ENCODE assay signal across 1 cellular context in the genomic region with DNA sequence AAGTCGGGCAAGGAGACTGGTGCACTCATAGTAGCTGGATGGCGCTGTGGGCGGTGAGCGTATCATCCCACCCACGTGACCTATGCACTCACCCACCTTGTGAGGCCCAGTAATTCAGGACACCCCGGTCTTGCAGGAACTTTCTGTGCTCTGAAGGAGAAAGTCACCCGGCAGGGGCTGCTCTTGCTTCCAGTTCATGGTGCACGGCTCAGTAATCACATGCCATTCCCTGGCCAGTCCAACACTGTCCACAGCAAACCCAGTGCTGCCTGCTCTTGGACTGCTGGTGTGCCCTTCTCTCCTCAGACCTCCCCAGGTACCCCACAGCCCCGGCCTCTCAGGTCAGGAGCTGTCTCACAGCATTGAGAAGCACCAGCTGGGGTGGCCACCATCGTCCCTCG.
TF ChIP-seq lines count a peak whose summit lies in the region.

No MANE protein-coding gene starts in this region.

TF ChIP-seq in HepG2, 621 proteins besides CTCF, POLR2A, EP300 and RAD21 (continued from another document and continues in another):
- TF ChIP-seq ATF6 (CRISPR knock-in tag; conservative IDR thresholded peaks at IDR 0.05) (no peak), LCORL (IDR thresholded peaks at IDR 0.05) (no peak), LCORL (CRISPR knock-in tag; IDR thresholded peaks at IDR 0.05) (0 out of 2 replicates have a peak, but pooled peaks have one; percentile 31), PCBP2 (optimal IDR thresholded peaks at IDR 0.05; ENCODE audit: low read depth, low read length, poor library complexity, severe bottlenecking) (no peak), AGO1 (IDR thresholded peaks at IDR 0.05; ENCODE audit: low read depth, low read length, poor library complexity, severe bottlenecking) (no peak), CEBPB (IDR thresholded peaks at IDR 0.05; ENCODE audit: borderline replicate concordance, low read depth, low read length) (no peak), RBFOX2 (IDR thresholded peaks at IDR 0.05; ENCODE audit: low read depth, low read length) (no peak), MXD1 (CRISPR knock-in tag; IDR thresholded peaks at IDR 0.05) (no peak), ZNF317 (CRISPR knock-in tag; IDR thresholded peaks at IDR 0.05) (no peak), RAD51 (IDR thresholded peaks at IDR 0.05; ENCODE audit: borderline replicate concordance) (peak; percentile 41; the same call in 1 of the 2 replicates), ESRRA (CRISPR knock-in tag; IDR thresholded peaks at IDR 0.05; ENCODE audit: low read depth) (no peak), SP140L (CRISPR knock-in tag; IDR thresholded peaks at IDR 0.05; ENCODE audit: borderline replicate concordance) (no peak), ZNF232 (CRISPR knock-in tag; IDR thresholded peaks at IDR 0.05; ENCODE audit: borderline replicate concordance) (no peak), ZBTB34 (CRISPR knock-in tag; IDR thresholded peaks at IDR 0.05) (no peak), ZFX (CRISPR knock-in tag; IDR thresholded peaks at IDR 0.05; ENCODE audit: low read depth) (0 out of 2 replicates have a peak, but pooled peaks have one; percentile 35), RBM22 (optimal IDR thresholded peaks at IDR 0.05; ENCODE audit: low read length) (no peak), RORA (CRISPR knock-in tag; IDR thresholded peaks at IDR 0.05) (no peak), RCOR2 (CRISPR knock-in tag; IDR thresholded peaks at IDR 0.05) (no peak), JUN (CRISPR knock-in tag; IDR thresholded peaks at IDR 0.05) (no peak), XRCC5 (optimal IDR thresholded peaks at IDR 0.05; ENCODE audit: low read length) (peak; percentile 13), MAF1 (CRISPR knock-in tag; IDR thresholded peaks at IDR 0.05; ENCODE audit: borderline replicate concordance) (no peak), ZNF501 (CRISPR knock-in tag; IDR thresholded peaks at IDR 0.05) (peak; percentile 43; the same call in 1 of the 2 replicates), TOE1 (CRISPR knock-in tag; IDR thresholded peaks at IDR 0.05) (no peak), ZNF839 (CRISPR knock-in tag; IDR thresholded peaks at IDR 0.05; ENCODE audit: borderline replicate concordance) (no peak), ZNF850 (CRISPR knock-in tag; conservative IDR thresholded peaks at IDR 0.05) (no peak), ZNF274 (CRISPR knock-in tag; IDR thresholded peaks at IDR 0.05) (0 out of 2 replicates have a peak, but pooled peaks have one; percentile 16), ZNF367 (CRISPR knock-in tag; IDR thresholded peaks at IDR 0.05; ENCODE audit: borderline replicate concordance) (no peak), BRCA1 (CRISPR knock-in tag; IDR thresholded peaks at IDR 0.05) (no peak), TCF7L2 (IDR thresholded peaks at IDR 0.05; ENCODE audit: low read depth, low read length) (no peak), NFKB2 (CRISPR knock-in tag; IDR thresholded peaks at IDR 0.05; ENCODE audit: borderline replicate concordance) (no peak), CAMTA2 (CRISPR knock-in tag; IDR thresholded peaks at IDR 0.05; ENCODE audit: borderline replicate concordance) (no peak), ZNF180 (CRISPR knock-in tag; IDR thresholded peaks at IDR 0.05; ENCODE audit: borderline replicate concordance, low read depth) (no peak), ZNF496 (CRISPR knock-in tag; IDR thresholded peaks at IDR 0.05; ENCODE audit: insufficient replicate concordance) (no peak), ZNF484 (CRISPR knock-in tag; IDR thresholded peaks at IDR 0.05; ENCODE audit: borderline replicate concordance, low read depth) (no peak), ZNF644 (CRISPR knock-in tag; IDR thresholded peaks at IDR 0.05; ENCODE audit: low read depth) (no peak), TEAD3 (CRISPR knock-in tag; optimal IDR thresholded peaks at IDR 0.05; ENCODE audit: borderline replicate concordance) (peak; percentile 53), POGK (CRISPR knock-in tag; conservative IDR thresholded peaks at IDR 0.05) (no peak), MIER2 (CRISPR knock-in tag; IDR thresholded peaks at IDR 0.05) (no peak), ZNF121 (CRISPR knock-in tag; IDR thresholded peaks at IDR 0.05) (0 out of 2 replicates have a peak, but pooled peaks have one; percentile 12), ZNF160 (CRISPR knock-in tag; IDR thresholded peaks at IDR 0.05) (no peak), ZNF619 (CRISPR knock-in tag; IDR thresholded peaks at IDR 0.05) (0 out of 2 replicates have a peak, but pooled peaks have one; percentile 41)
- TF ChIP-seq, protein P1, sequence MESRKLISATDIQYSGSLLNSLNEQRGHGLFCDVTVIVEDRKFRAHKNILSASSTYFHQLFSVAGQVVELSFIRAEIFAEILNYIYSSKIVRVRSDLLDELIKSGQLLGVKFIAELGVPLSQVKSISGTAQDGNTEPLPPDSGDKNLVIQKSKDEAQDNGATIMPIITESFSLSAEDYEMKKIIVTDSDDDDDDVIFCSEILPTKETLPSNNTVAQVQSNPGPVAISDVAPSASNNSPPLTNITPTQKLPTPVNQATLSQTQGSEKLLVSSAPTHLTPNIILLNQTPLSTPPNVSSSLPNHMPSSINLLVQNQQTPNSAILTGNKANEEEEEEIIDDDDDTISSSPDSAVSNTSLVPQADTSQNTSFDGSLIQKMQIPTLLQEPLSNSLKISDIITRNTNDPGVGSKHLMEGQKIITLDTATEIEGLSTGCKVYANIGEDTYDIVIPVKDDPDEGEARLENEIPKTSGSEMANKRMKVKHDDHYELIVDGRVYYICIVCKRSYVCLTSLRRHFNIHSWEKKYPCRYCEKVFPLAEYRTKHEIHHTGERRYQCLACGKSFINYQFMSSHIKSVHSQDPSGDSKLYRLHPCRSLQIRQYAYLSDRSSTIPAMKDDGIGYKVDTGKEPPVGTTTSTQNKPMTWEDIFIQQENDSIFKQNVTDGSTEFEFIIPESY (CRISPR knock-in tag; IDR thresholded peaks at IDR 0.05): peak; percentile 22; the same call in 1 of the 2 replicates
- TF ChIP-seq, protein P2, sequence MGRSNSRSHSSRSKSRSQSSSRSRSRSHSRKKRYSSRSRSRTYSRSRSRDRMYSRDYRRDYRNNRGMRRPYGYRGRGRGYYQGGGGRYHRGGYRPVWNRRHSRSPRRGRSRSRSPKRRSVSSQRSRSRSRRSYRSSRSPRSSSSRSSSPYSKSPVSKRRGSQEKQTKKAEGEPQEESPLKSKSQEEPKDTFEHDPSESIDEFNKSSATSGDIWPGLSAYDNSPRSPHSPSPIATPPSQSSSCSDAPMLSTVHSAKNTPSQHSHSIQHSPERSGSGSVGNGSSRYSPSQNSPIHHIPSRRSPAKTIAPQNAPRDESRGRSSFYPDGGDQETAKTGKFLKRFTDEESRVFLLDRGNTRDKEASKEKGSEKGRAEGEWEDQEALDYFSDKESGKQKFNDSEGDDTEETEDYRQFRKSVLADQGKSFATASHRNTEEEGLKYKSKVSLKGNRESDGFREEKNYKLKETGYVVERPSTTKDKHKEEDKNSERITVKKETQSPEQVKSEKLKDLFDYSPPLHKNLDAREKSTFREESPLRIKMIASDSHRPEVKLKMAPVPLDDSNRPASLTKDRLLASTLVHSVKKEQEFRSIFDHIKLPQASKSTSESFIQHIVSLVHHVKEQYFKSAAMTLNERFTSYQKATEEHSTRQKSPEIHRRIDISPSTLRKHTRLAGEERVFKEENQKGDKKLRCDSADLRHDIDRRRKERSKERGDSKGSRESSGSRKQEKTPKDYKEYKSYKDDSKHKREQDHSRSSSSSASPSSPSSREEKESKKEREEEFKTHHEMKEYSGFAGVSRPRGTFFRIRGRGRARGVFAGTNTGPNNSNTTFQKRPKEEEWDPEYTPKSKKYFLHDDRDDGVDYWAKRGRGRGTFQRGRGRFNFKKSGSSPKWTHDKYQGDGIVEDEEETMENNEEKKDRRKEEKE (IDR thresholded peaks at IDR 0.05): no peak
- TF ChIP-seq, protein P3, sequence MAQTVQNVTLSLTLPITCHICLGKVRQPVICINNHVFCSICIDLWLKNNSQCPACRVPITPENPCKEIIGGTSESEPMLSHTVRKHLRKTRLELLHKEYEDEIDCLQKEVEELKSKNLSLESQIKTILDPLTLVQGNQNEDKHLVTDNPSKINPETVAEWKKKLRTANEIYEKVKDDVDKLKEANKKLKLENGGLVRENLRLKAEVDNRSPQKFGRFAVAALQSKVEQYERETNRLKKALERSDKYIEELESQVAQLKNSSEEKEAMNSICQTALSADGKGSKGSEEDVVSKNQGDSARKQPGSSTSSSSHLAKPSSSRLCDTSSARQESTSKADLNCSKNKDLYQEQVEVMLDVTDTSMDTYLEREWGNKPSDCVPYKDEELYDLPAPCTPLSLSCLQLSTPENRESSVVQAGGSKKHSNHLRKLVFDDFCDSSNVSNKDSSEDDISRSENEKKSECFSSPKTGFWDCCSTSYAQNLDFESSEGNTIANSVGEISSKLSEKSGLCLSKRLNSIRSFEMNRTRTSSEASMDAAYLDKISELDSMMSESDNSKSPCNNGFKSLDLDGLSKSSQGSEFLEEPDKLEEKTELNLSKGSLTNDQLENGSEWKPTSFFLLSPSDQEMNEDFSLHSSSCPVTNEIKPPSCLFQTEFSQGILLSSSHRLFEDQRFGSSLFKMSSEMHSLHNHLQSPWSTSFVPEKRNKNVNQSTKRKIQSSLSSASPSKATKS (CRISPR knock-in tag; IDR thresholded peaks at IDR 0.05): no peak
- TF ChIP-seq, protein P4, sequence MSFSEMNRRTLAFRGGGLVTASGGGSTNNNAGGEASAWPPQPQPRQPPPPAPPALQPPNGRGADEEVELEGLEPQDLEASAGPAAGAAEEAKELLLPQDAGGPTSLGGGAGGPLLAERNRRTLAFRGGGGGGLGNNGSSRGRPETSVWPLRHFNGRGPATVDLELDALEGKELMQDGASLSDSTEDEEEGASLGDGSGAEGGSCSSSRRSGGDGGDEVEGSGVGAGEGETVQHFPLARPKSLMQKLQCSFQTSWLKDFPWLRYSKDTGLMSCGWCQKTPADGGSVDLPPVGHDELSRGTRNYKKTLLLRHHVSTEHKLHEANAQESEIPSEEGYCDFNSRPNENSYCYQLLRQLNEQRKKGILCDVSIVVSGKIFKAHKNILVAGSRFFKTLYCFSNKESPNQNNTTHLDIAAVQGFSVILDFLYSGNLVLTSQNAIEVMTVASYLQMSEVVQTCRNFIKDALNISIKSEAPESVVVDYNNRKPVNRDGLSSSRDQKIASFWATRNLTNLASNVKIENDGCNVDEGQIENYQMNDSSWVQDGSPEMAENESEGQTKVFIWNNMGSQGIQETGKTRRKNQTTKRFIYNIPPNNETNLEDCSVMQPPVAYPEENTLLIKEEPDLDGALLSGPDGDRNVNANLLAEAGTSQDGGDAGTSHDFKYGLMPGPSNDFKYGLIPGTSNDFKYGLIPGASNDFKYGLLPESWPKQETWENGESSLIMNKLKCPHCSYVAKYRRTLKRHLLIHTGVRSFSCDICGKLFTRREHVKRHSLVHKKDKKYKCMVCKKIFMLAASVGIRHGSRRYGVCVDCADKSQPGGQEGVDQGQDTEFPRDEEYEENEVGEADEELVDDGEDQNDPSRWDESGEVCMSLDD (CRISPR knock-in tag; IDR thresholded peaks at IDR 0.05; ENCODE audit: borderline replicate concordance): no peak
- TF ChIP-seq, protein P5, sequence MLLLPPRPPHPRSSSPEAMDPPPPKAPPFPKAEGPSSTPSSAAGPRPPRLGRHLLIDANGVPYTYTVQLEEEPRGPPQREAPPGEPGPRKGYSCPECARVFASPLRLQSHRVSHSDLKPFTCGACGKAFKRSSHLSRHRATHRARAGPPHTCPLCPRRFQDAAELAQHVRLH (CRISPR knock-in tag; IDR thresholded peaks at IDR 0.05; ENCODE audit: borderline replicate concordance, low read depth): peak; percentile 46; the same call in 1 of the 2 replicates
